ENCODE assay signal across 9 cellular contexts in genomic region chr16:85334718-85335583, GRCh38.
DNase-seq lines count a peak whose midpoint lies in the region; ATAC-seq lines count a peak whose summit lies in the region.
"Had no signal": no experiment of that assay in that cellular context is flagged by ENCODE, and none has a peak within 500 bp of the region (broad histone marks: within the 10 kb centered on the region; RNA-seq: fewer than 3 reads in every experiment).

No MANE protein-coding gene starts in this region.

- H3K4me3 Mint-ChIP-seq in activated naive CD4-positive, alpha-beta T cell treated with anti-CD3 and anti-CD28 coated beads, Interleukin-2, amount 10 ng/mL, durations not matched to agents 7 days and 5 days = no peak overlapping the region
- H3K4me3 Mint-ChIP-seq in stimulated activated naive CD8-positive, alpha-beta T cell treated with anti-CD3 and anti-CD28 coated beads, Interleukin-15, amount 100 ng/mL, for 72 hours = peak overlapping the region; percentile 83 to 96

- H3K36me3 Mint-ChIP-seq in activated naive CD4-positive, alpha-beta T cell treated with anti-CD3 and anti-CD28 coated beads, Interleukin-2, amount 10 ng/mL, durations not matched to agents 7 days and 5 days = no peaks in the 10 kb centered on the region

- no peaks in the 10 kb centered on the region for H3K9me3 Mint-ChIP-seq in activated naive CD4-positive, alpha-beta T cell treated with anti-CD3 and anti-CD28 coated beads, Interleukin-2, amount 10 ng/mL, durations not matched to agents 7 days and 5 days
- H3K9me3 Mint-ChIP-seq in stimulated activated naive CD8-positive, alpha-beta T cell treated with anti-CD3 and anti-CD28 coated beads, Interleukin-15, amount 100 ng/mL, for 72 hours = no peaks in the 10 kb centered on the region

- H3K27ac Mint-ChIP-seq in activated naive CD4-positive, alpha-beta T cell treated with anti-CD3 and anti-CD28 coated beads, Interleukin-2, amount 10 ng/mL, durations not matched to agents 7 days and 5 days = peak overlapping the region; percentile 35
- peak overlapping the region; percentile 98 to 99 for H3K27ac Mint-ChIP-seq in stimulated activated naive CD8-positive, alpha-beta T cell treated with anti-CD3 and anti-CD28 coated beads, Interleukin-15, amount 100 ng/mL, for 72 hours

- peak; percentile 78 for ATAC-seq in stimulated activated naive CD8-positive, alpha-beta T cell treated with anti-CD3 and anti-CD28 coated beads, Interleukin-15, amount 100 ng/mL, for 72 hours
- ATAC-seq in GM21786 (IDR thresholded peaks at IDR 0.05; ENCODE audit: unreplicated experiment) = no peak

- peaks cover 29% of the 10 kb centered on the region for H3K27me3 Mint-ChIP-seq in activated naive CD4-positive, alpha-beta T cell treated with anti-CD3 and anti-CD28 coated beads, Interleukin-2, amount 10 ng/mL, durations not matched to agents 7 days and 5 days
- peaks cover 8% of the 10 kb centered on the region for H3K27me3 Mint-ChIP-seq in stimulated activated naive CD8-positive, alpha-beta T cell treated with anti-CD3 and anti-CD28 coated beads, Interleukin-15, amount 100 ng/mL, for 72 hours

- peaks cover 16% of the 10 kb centered on the region for H3K4me1 Mint-ChIP-seq in activated naive CD4-positive, alpha-beta T cell treated with anti-CD3 and anti-CD28 coated beads, Interleukin-2, amount 10 ng/mL, durations not matched to agents 7 days and 5 days
- H3K4me1 Mint-ChIP-seq in stimulated activated naive CD8-positive, alpha-beta T cell treated with anti-CD3 and anti-CD28 coated beads, Interleukin-15, amount 100 ng/mL, for 72 hours = peaks cover 25% of the 10 kb centered on the region

- DNase-seq in activated gamma-delta T cell treated with Interleukin-2 at 50 U/mL for 16 hours (peak; percentile 25), activated gamma-delta T cell (lab: John Stamatoyannopoulos, UW) (no peak), left kidney (ENCODE audit: low read depth, low spot score) (peak; percentile 90), occipital lobe (lab: John Stamatoyannopoulos, UW) (no peak), medulla oblongata (ENCODE audit: extremely low spot score) (no peak)
- DNase-seq in activated naive CD4-positive, alpha-beta T cell treated with anti-CD3 and anti-CD28 coated beads, Interleukin-2, amount 10 ng/mL, durations not matched to agents 7 days and 5 days = peak; percentile 37
- DNase-seq in stimulated activated naive CD8-positive, alpha-beta T cell treated with anti-CD3 and anti-CD28 coated beads, Interleukin-15, amount 100 ng/mL, for 72 hours = peak; percentile 41 to 46
- DNase-seq: mammary epithelial cell had no signal

- CTCF ChIA-PET in activated naive CD4-positive, alpha-beta T cell treated with anti-CD3 and anti-CD28 coated beads, Interleukin-2, amount 10 ng/mL, durations not matched to agents 7 days and 5 days (lab: Charles Lee) = interaction anchor here (1.0 to 1.6 kb wide), 7 partner anchors 13 to 281 kb away, joined by 3 to 7 read pairs (median 4); no protein-coding TSS in a partner anchor

Comparison
In these comparisons a context has a peak if more than half of its experiments do, and no peak if none do; other contexts are left out.
1. DNase-seq: peak in activated gamma-delta T cell treated with Interleukin-2 at 50 U/mL for 16 hours (single experiment), activated naive CD4-positive, alpha-beta T cell treated with anti-CD3 and anti-CD28 coated beads, Interleukin-2, amount 10 ng/mL, durations not matched to agents 7 days and 5 days (single experiment), left kidney (single experiment) and stimulated activated naive CD8-positive, alpha-beta T cell treated with anti-CD3 and anti-CD28 coated beads, Interleukin-15, amount 100 ng/mL, for 72 hours (2 of 2); none in activated gamma-delta T cell (single experiment), occipital lobe (single experiment) and medulla oblongata (single experiment).